Comparison of ENCODE assay signal across 8 cellular contexts in the genomic region with DNA sequence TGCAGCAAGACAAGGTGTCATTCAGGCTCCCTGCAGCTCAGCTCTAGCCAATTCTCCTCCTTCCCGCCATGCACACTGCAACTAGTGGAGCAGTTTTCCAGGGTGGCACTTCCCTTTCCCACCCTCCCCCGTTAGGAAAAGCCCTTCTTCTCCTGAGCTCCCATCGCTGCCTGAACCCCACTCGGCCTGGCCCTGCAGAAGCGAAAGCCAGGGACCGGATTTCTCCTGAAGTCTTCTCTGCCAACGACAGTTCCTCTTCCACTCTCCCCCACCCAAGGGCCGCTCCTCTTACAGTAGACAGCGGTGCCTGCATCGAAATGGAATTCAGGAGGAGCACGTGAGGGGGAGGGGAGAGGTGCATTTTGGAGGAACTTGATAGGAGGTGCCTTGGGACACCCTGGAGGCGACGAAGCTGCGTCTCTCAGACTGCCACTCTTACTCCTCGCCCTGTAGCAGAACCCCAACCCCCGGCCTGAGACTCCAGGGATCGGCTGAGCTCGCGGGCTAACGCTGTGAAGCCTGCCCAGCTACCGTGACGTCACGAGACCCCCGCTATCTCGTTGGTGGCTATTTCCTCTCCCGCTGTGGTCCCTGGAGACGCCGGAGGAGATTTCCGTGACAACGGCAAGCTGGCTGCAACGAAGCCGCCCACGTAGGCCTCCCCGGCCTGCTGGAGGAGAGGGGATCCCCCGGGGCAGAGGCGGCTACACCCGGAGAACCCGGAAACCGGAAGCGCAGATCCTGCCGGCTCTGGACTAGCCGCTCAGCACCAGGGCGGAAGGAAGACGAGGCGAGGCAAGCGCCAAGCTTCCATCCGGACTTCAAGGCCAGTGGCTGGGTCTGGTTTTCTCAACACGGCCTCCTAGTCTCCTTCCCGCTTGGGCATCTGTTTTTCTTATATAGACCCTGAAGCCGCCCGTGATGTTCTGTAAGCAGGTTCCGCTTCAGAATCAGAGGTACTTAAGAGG.
DNase-seq lines count a peak whose midpoint lies in the region; ATAC-seq lines count a peak whose summit lies in the region.

No MANE protein-coding gene starts in this region.

- ATAC-seq in GM19023 (IDR thresholded peaks at IDR 0.05; ENCODE audit: unreplicated experiment) (peak; percentile 95), HG03196 (IDR thresholded peaks at IDR 0.05; ENCODE audit: unreplicated experiment) (peak; percentile 92)

- DNase-seq in AG08396 (ENCODE audit: low spot score) (peak; percentile 96), NCI-H226 (peak; percentile 98), iris pigment epithelial cell (ENCODE audit: low read depth) (peak; percentile 97)
- DNase-seq in activated CD4-positive, CD25-positive, alpha-beta regulatory T cell (lab: John Stamatoyannopoulos, UW): peak; percentile 81 to 97 (median 86)
- peak; percentile 90 for DNase-seq in central memory CD4-positive, alpha-beta T cell
- DNase-seq in stimulated activated CD4-positive, alpha-beta T cell treated with anti-CD3 and anti-CD28 coated beads, Interleukin-12 subunit alpha, Interleukin-12 subunit beta, amount 100 ng/mL, for 24 hours (ENCODE audit: low read depth in 2 of 2): peak; percentile 98 to 99

Comparison
In these comparisons a context has a peak if more than half of its experiments do, and no peak if none do; other contexts are left out.
1. Peak in every context shown above with its lines: DNase-seq and ATAC-seq.